Comparison of ENCODE assay signal across 22 cellular contexts in genomic region chr11:11348303-11348702, GRCh38. TPM values are rescaled to one million over a fixed set of nuclear protein-coding genes. Genes with fewer than 3 reads are reported as not detected.
DNase-seq lines count a peak whose midpoint lies in the region; ATAC-seq, FAIRE-seq and TF ChIP-seq lines count a peak whose summit lies in the region.
"Had no signal": no experiment of that assay in that cellular context is flagged by ENCODE, and none has a peak within 500 bp of the region (broad histone marks: within the 10 kb centered on the region; RNA-seq: fewer than 3 reads in every experiment).

No MANE protein-coding gene starts in this region.

- H3K4me1 Mint-ChIP-seq in brain: peaks cover 55% of the 10 kb centered on the region
- no peaks in the 10 kb centered on the region for H3K4me1 Mint-ChIP-seq in natural killer cell treated with Interleukin-12 subunit alpha and Interleukin-12 subunit beta and Interleukin-15 and Interleukin-18, amount 100 ng/mL, for 72 hours (ENCODE audit: low read depth in 2 of 2)
- H3K4me1 Mint-ChIP-seq: CD4-positive, alpha-beta memory T cell had no signal

- H3K79me2 ChIP-seq in HepG2 (ENCODE audit: insufficient read depth, low read length): no peaks in the 10 kb centered on the region
- no peaks in the 10 kb centered on the region for H3K79me2 ChIP-seq in mesendoderm (ENCODE audit: control insufficient read depth, insufficient read depth, low read length)

- peak overlapping the region in 3 of 5 experiments; percentile 0 to 8 (median 3) for H3K27ac Mint-ChIP-seq in brain
- H3K27ac Mint-ChIP-seq in natural killer cell treated with Interleukin-12 subunit alpha and Interleukin-12 subunit beta and Interleukin-15 and Interleukin-18, amount 100 ng/mL, for 72 hours: no peak overlapping the region
- H3K27ac Mint-ChIP-seq: CD4-positive, alpha-beta memory T cell; GM23338; H9 had no signal

- in situ Hi-C loops in HepG2 (cut with HindIII; ENCODE audit: extremely low pct_ligation_motif_present, low pct_unique_long_range_greater_than_20kb): no loop called here

- H3K9me3 ChIP-seq in liver (ENCODE audit: control insufficient read depth in 4 of 4, low read length in 3 of 4) (no peaks in the 10 kb centered on the region), HepG2 (ENCODE audit: low read length) (no peaks in the 10 kb centered on the region), testis (no peaks in the 10 kb centered on the region)
- H3K9me3 ChIP-seq: A549 had no signal

- no peak overlapping the region for H3K18ac ChIP-seq in mesendoderm (ENCODE audit: low read length)

- CTCF ChIA-PET in HepG2 (lab: Yijun Ruan, JAX; ENCODE audit: low intra/inter-chr PET ratio, low total read pairs): no interaction called here

- whole genome bisulfite sequencing in liver: 89% methylated on average over 5 of the region's 5 CpGs
- WGBS in HepG2 (ENCODE audit: low lambda C conversion rate): 74% methylated on average over 5 of the region's 5 CpGs
- no CpG with 5 or more reads among the region's 5 CpGs for WGBS in mesendoderm (ENCODE audit: extremely low coverage, insufficient coverage, low lambda C conversion rate)
- WGBS in testis, 2 donors: 39 to 46% methylated on average over 4 to 5 of the region's 5 CpGs

- BruUV-seq in HepG2 (replicated peaks; lab: Mats Ljungman, UMichigan): no TSS peak

- H3K9ac ChIP-seq in liver (ENCODE audit: low read depth in 1 of 2, low read length in 2 of 2) (no peak overlapping the region), HepG2 (ENCODE audit: insufficient read depth, low read depth, low read length) (no peak overlapping the region), mesendoderm (ENCODE audit: low read length) (no peak overlapping the region)

- no peak overlapping the region for H3K23ac ChIP-seq in mesendoderm (ENCODE audit: low read length)

- peaks cover 0 to 2% (median 0%) of the 10 kb centered on the region in 5 experiments for H3K9me3 Mint-ChIP-seq in brain
- H3K9me3 Mint-ChIP-seq in natural killer cell treated with Interleukin-12 subunit alpha and Interleukin-12 subunit beta and Interleukin-15 and Interleukin-18, amount 100 ng/mL, for 72 hours: no peaks in the 10 kb centered on the region
- H3K9me3 Mint-ChIP-seq: CD4-positive, alpha-beta memory T cell; GM23338; H9 had no signal

- H4K5ac ChIP-seq in mesendoderm (ENCODE audit: low read length): no peak overlapping the region

- H2AK5ac ChIP-seq in mesendoderm (ENCODE audit: low read length): no peak overlapping the region

- no peaks in the 10 kb centered on the region for H3K79me1 ChIP-seq in mesendoderm (ENCODE audit: low read length)

- TF ChIP-seq EP300 in HepG2 (IDR thresholded peaks at IDR 0.05; ENCODE audit: low read depth in 2 of 2, low read length in 2 of 2) (no peak), HepG2 (CRISPR knock-in tag; IDR thresholded peaks at IDR 0.05; ENCODE audit: borderline replicate concordance) (no peak)

- intact Hi-C loops in HepG2 (cut with micrococcal nuclease; ENCODE audit: unreplicated experiment): no loop called here
- intact Hi-C loops in testis (cut with DNase I; ENCODE audit: low total_unique reads): no loop called here

- no peak overlapping the region for H3K4ac ChIP-seq in mesendoderm (ENCODE audit: low read depth, low read length)

- H3K27me3 ChIP-seq in liver (ENCODE audit: control insufficient read depth in 4 of 4, insufficient read depth in 4 of 4, low read length in 3 of 4): no peaks in the 10 kb centered on the region
- peaks cover 4 to 9% of the 10 kb centered on the region in 2 experiments; a peak in 3 of 5 replicates for H3K27me3 ChIP-seq in HepG2 (ENCODE audit: control insufficient read depth in 1 of 2, insufficient read depth in 2 of 2, low read length in 2 of 2)
- H3K27me3 ChIP-seq in mesendoderm (ENCODE audit: insufficient read depth, low read length, poor library complexity): no peaks in the 10 kb centered on the region
- H3K27me3 ChIP-seq in testis: no peaks in the 10 kb centered on the region

- H2BK15ac ChIP-seq in mesendoderm (replicated peaks; ENCODE audit: low read depth): no peak overlapping the region

- H4K8ac ChIP-seq in mesendoderm (ENCODE audit: low read depth, low read length): no peak overlapping the region

- no peak overlapping the region for H3K4me3 ChIP-seq in liver (ENCODE audit: low read depth in 1 of 3, low read length in 3 of 3)
- no peak overlapping the region for H3K4me3 ChIP-seq in HepG2 (replicated peaks in 1 of 3; ENCODE audit: insufficient read depth in 1 of 3, low read depth in 2 of 3, low read length in 3 of 3)
- H3K4me3 ChIP-seq in mesendoderm (ENCODE audit: low read length): no peak overlapping the region
- H3K4me3 ChIP-seq in testis: no peak overlapping the region
- H3K4me3 ChIP-seq: A549, GM23338 had no signal

- H3K4me2 ChIP-seq in HepG2 (ENCODE audit: low read depth, low read length) (no peak overlapping the region), mesendoderm (ENCODE audit: low read length) (no peak overlapping the region)
- H3K4me2 ChIP-seq: A549, GM23338 had no signal

- H2AFZ ChIP-seq in HepG2 (ENCODE audit: low read length): no peak overlapping the region
- H2AFZ ChIP-seq: GM23338 had no signal

- no peak overlapping the region for H3K27ac ChIP-seq in liver (ENCODE audit: low read depth in 1 of 2, low read length in 2 of 2)
- H3K27ac ChIP-seq in HepG2 (ENCODE audit: extremely low read length, insufficient read depth, low read length): no peak overlapping the region
- H3K27ac ChIP-seq in mesendoderm (ENCODE audit: low read depth, low read length): no peak overlapping the region
- no peak overlapping the region for H3K27ac ChIP-seq in testis
- H3K27ac ChIP-seq: A549 had no signal

- H3K27me3 Mint-ChIP-seq in brain: no peaks in the 10 kb centered on the region
- H3K27me3 Mint-ChIP-seq in natural killer cell treated with Interleukin-12 subunit alpha and Interleukin-12 subunit beta and Interleukin-15 and Interleukin-18, amount 100 ng/mL, for 72 hours: peaks cover 6 to 11% of the 10 kb centered on the region in 2 donors

- TF ChIP-seq RAD21 in liver (IDR thresholded peaks at IDR 0.05) (no peak), HepG2 (CRISPR knock-in tag; IDR thresholded peaks at IDR 0.05) (no peak)

- H3K4me3 Mint-ChIP-seq in brain: no peak overlapping the region
- H3K4me3 Mint-ChIP-seq in natural killer cell treated with Interleukin-12 subunit alpha and Interleukin-12 subunit beta and Interleukin-15 and Interleukin-18, amount 100 ng/mL, for 72 hours: no peak overlapping the region
- H3K4me3 Mint-ChIP-seq: CD4-positive, alpha-beta memory T cell; GM23338; H9 had no signal

- no peak for FAIRE-seq in HepG2 (lab: Jason Lieb, UNC)
- FAIRE-seq: A549, GM12891, GM18507 had no signal

- H3K36me3 ChIP-seq in liver (ENCODE audit: control insufficient read depth in 4 of 4, insufficient read depth in 3 of 4, low read depth in 1 of 4, low read length in 3 of 4) (peaks cover 0 to 2% (median 0%) of the 10 kb centered on the region in 4 donors), HepG2 (replicated peaks in 1 of 2; ENCODE audit: control insufficient read depth in 1 of 2, insufficient read depth in 2 of 2, low read length in 2 of 2) (no peaks in the 10 kb centered on the region), mesendoderm (ENCODE audit: control insufficient read depth, insufficient read depth, low read length) (no peaks in the 10 kb centered on the region), testis (ENCODE audit: low read depth, missing control alignments) (no peaks in the 10 kb centered on the region)

- ATAC-seq in HepG2 (no peak), left lobe of liver (no peak)
- no peak for ATAC-seq in natural killer cell treated with Interleukin-12 subunit alpha and Interleukin-12 subunit beta and Interleukin-15 and Interleukin-18, amount 100 ng/mL, for 72 hours
- ATAC-seq: A549, GM23338, HCT116 had no signal

- H4K20me1 ChIP-seq in HepG2 (ENCODE audit: insufficient read depth, low read length): no peaks in the 10 kb centered on the region

- no peak for TF ChIP-seq POLR2A in HepG2 (IDR thresholded peaks at IDR 0.05; ENCODE audit: insufficient read depth in 1 of 2, low read depth in 2 of 2, low read length in 2 of 2)
- TF ChIP-seq POLR2A in testis (IDR thresholded peaks at IDR 0.05): no peak

- H2BK120ac ChIP-seq in mesendoderm (ENCODE audit: low read depth, low read length): no peak overlapping the region

- H2BK5ac ChIP-seq in mesendoderm (ENCODE audit: low read length): no peak overlapping the region

- no peak overlapping the region for H3K56ac ChIP-seq in mesendoderm (ENCODE audit: low read length)

- POLR2A ChIA-PET in HepG2 (lab: Yijun Ruan, JAX): no interaction called here

- DNase-seq in HepG2 (ENCODE audit: low spot score) (no peak), mesendoderm (peak; percentile 31), testis (peak; percentile 59), left lobe of liver (ENCODE audit: low spot score) (no peak), NCI-H187 treated with DMSO at 0.1 percent for 48 hours (lab: John Stamatoyannopoulos, UW) (no peak)
- DNase-seq in natural killer cell treated with Interleukin-12 subunit alpha and Interleukin-12 subunit beta and Interleukin-15 and Interleukin-18, amount 100 ng/mL, for 72 hours (ENCODE audit: low spot score): no peak
- DNase-seq: 8988T; ACHN; AML-193; Calu3; CD4-positive, alpha-beta memory T cell; COR-L47; DMS53; GF-D8; H9 had no signal

- H3K4me1 ChIP-seq in liver (ENCODE audit: control insufficient read depth in 4 of 4, insufficient read depth in 4 of 4, low read length in 3 of 4) (peaks cover 0 to 10% (median 7%) of the 10 kb centered on the region in 4 donors), HepG2 (ENCODE audit: insufficient read depth, low read length) (no peaks in the 10 kb centered on the region), mesendoderm (ENCODE audit: control insufficient read depth, low read depth, low read length) (no peaks in the 10 kb centered on the region), testis (peaks cover 45% of the 10 kb centered on the region)

- peaks cover 2% of the 10 kb centered on the region for H3K36me3 Mint-ChIP-seq in brain
- no peaks in the 10 kb centered on the region for H3K36me3 Mint-ChIP-seq in natural killer cell treated with Interleukin-12 subunit alpha and Interleukin-12 subunit beta and Interleukin-15 and Interleukin-18, amount 100 ng/mL, for 72 hours
- H3K36me3 Mint-ChIP-seq: CD4-positive, alpha-beta memory T cell had no signal

- no peak for TF ChIP-seq CTCF in liver (IDR thresholded peaks at IDR 0.05; ENCODE audit: low read depth, low read length, missing input control)
- TF ChIP-seq CTCF in HepG2 (CRISPR knock-in tag; IDR thresholded peaks at IDR 0.05): no peak
- TF ChIP-seq CTCF in brain (conservative IDR thresholded peaks at IDR 0.05): no peak
- TF ChIP-seq CTCF in testis (IDR thresholded peaks at IDR 0.05): no peak

RNA-seq across cellular contexts. Expression of gene CSNK2A3, which starts 4.7 kb away (rescaled TPM):
- under 1 TPM; 0.51 to 0.92 TPM for total RNA-seq in liver
- polyA plus RNA-seq in liver: under 1 TPM in 1 of 2 donors, not detected in 1; 0.59 TPM
- 3.5 and 5.4 TPM in 2 replicates for total RNA-seq in HepG2 (2016; rRNA removed; fragmentation: Illumina TruSeq; extraction: Trizol)
- 1.6 and 2.0 TPM in 2 replicates for total RNA-seq in HepG2 (2016; cell fraction: cytosol; rRNA removed; fragmentation: Illumina TruSeq; extraction: Trizol; ENCODE audit: low read depth)
- 3.4 and 4.2 TPM in 2 replicates for total RNA-seq in HepG2 (2016; cell fraction: insoluble cytoplasmic fraction; rRNA removed; fragmentation: Illumina TruSeq; extraction: Trizol)
- total RNA-seq in HepG2 (2016; cell fraction: membrane; rRNA removed; fragmentation: Illumina TruSeq; extraction: Trizol): 1.6 and 2.3 TPM in 2 replicates
- 0.90 and 1.8 TPM in 2 replicates for total RNA-seq in HepG2 (2016; cell fraction: nucleus; rRNA removed; fragmentation: Illumina TruSeq; extraction: Trizol)
- 1.5 and 1.7 TPM in 2 replicates for polyA plus RNA-seq in HepG2 (2011; rRNA removed)
- 0.98 and 3.8 TPM in 2 replicates for polyA plus RNA-seq in HepG2 (2011; cell fraction: cytosol; rRNA removed)
- polyA plus RNA-seq in HepG2 (2011; cell fraction: nucleus; rRNA removed): 0.71 and 1.1 TPM in 2 replicates
- polyA plus RNA-seq in HepG2 (2012): 10.7 and 12.4 TPM in 2 replicates
- polyA plus RNA-seq in HepG2 (2016; cell fraction: cytosol; fragmentation: Illumina TruSeq; extraction: Trizol; ENCODE audit: low read depth): 0.42 TPM in 2 replicates
- polyA plus RNA-seq in HepG2 (2016; cell fraction: insoluble cytoplasmic fraction; fragmentation: Illumina TruSeq; extraction: Trizol; ENCODE audit: low read depth): 2.2 and 3.1 TPM in 2 replicates
- 0.63 and 0.72 TPM in 2 replicates for polyA plus RNA-seq in HepG2 (2016; cell fraction: membrane; fragmentation: Illumina TruSeq; extraction: Trizol; ENCODE audit: low read depth)
- 1.2 and 2.1 TPM in 2 replicates for polyA plus RNA-seq in HepG2 (2016; cell fraction: nucleus; fragmentation: Illumina TruSeq; extraction: Trizol; ENCODE audit: insufficient read depth, low read depth)
- polyA minus RNA-seq in HepG2 (2011; rRNA and poly(A)+ RNA removed; ENCODE audit: low replicate concordance): 0.50 and 1.2 TPM in 2 replicates
- polyA minus RNA-seq in HepG2 (2011; cell fraction: cytosol; rRNA and poly(A)+ RNA removed): 1.9 and 3.0 TPM in 2 replicates
- 1.7 and 3.0 TPM in 2 replicates for polyA minus RNA-seq in HepG2 (2011; cell fraction: nucleus; rRNA and poly(A)+ RNA removed)
- 0.59 TPM for polyA plus RNA-seq in brain (ENCODE audit: insufficient read depth, low read depth, low replicate concordance)
- 3.2 TPM for polyA plus RNA-seq in mesendoderm (2013, experiment 1 of 2)
- 2.6 TPM for polyA plus RNA-seq in mesendoderm (2013, experiment 2 of 2)
- 1 to 10 TPM; 3.9 to 4.0 TPM for total RNA-seq in testis
- polyA plus RNA-seq in testis (ENCODE audit: insufficient read depth, low read depth, low replicate concordance): 1.5 TPM
- 0.58 TPM for total RNA-seq in left lobe of liver
- not detected for total RNA-seq in natural killer cell treated with Interleukin-12 subunit alpha and Interleukin-12 subunit beta and Interleukin-15 and Interleukin-18, amount 100 ng/mL, for 72 hours

Comparison
In these comparisons a context has a peak if more than half of its experiments do, and no peak if none do; other contexts are left out.
1. DNase-seq: peak in mesendoderm (single experiment) and testis (single experiment); none in HepG2 (single experiment), left lobe of liver (single experiment), natural killer cell treated with Interleukin-12 subunit alpha and Interleukin-12 subunit beta and Interleukin-15 and Interleukin-18, amount 100 ng/mL, for 72 hours (single experiment) and NCI-H187 treated with DMSO at 0.1 percent for 48 hours (single experiment).
2. H3K27ac Mint-ChIP-seq: peak in brain (3 of 5); none in natural killer cell treated with Interleukin-12 subunit alpha and Interleukin-12 subunit beta and Interleukin-15 and Interleukin-18, amount 100 ng/mL, for 72 hours (0 of 2).